Comparison of ENCODE assay signal across 12 cellular contexts in genomic region chr1:62433861-62434611, GRCh38. TPM values are rescaled to one million over a fixed set of nuclear protein-coding genes. Genes with fewer than 3 reads are reported as not detected.
DNase-seq lines count a peak whose midpoint lies in the region; ATAC-seq and TF ChIP-seq lines count a peak whose summit lies in the region.
"Had no signal": no experiment of that assay in that cellular context is flagged by ENCODE, and none has a peak within 500 bp of the region (broad histone marks: within the 10 kb centered on the region; RNA-seq: fewer than 3 reads in every experiment).

No MANE protein-coding gene starts in this region.

- intact Hi-C loops in dorsolateral prefrontal cortex (cut with DNase I), result loop anchor here in 1 of 2 donors (10.0 kb wide), 1 partner anchor 251 kb away; the partner anchor contains the start of gene DOCK7

- H3K4me1 Mint-ChIP-seq in activated CD4-positive, alpha-beta T cell treated with anti-CD3 and anti-CD28 coated beads, Interleukin-2, amount 10 ng/mL, durations not matched to agents 7 days and 5 days, result peaks cover 17% of the 10 kb centered on the region
- peaks cover 34% of the 10 kb centered on the region for H3K4me1 Mint-ChIP-seq in brain

- H3K9me3 Mint-ChIP-seq in activated CD4-positive, alpha-beta T cell treated with anti-CD3 and anti-CD28 coated beads, Interleukin-2, amount 10 ng/mL, durations not matched to agents 7 days and 5 days, result peaks cover 2% of the 10 kb centered on the region
- no peaks in the 10 kb centered on the region for H3K9me3 Mint-ChIP-seq in brain
- H3K9me3 Mint-ChIP-seq: CD14-positive monocyte had no signal

- no peak overlapping the region for H2AFZ ChIP-seq in osteoblast (ENCODE audit: low read length)

- peak; percentile 28 to 35 for TF ChIP-seq CTCF in brain (conservative IDR thresholded peaks at IDR 0.05)
- peak; percentile 25 for TF ChIP-seq CTCF in osteoblast (IDR thresholded peaks at IDR 0.05; ENCODE audit: extremely low read depth, low read depth, low read length)
- TF ChIP-seq CTCF in dorsolateral prefrontal cortex (IDR thresholded peaks at IDR 0.05 in 54 of 56, conservative IDR thresholded peaks at IDR 0.05 in 2 of 56; ENCODE audit: low read depth in 1 of 56, partially characterized antibody in 56 of 56), result peak in 16 of 56 donors; percentile 8 to 32 (median 16)

- POLR2A ChIA-PET in activated CD4-positive, alpha-beta T cell treated with anti-CD3 and anti-CD28 coated beads, Interleukin-2, amount 10 ng/mL, durations not matched to agents 7 days and 5 days (lab: Charles Lee), result no interaction called here

- H3K4me2 ChIP-seq in osteoblast (ENCODE audit: insufficient read depth, low read length), result no peak overlapping the region

- H4K20me1 ChIP-seq in osteoblast (ENCODE audit: insufficient read depth, low read length), result peaks cover 2% of the 10 kb centered on the region

- peaks cover 15% of the 10 kb centered on the region for H3K4me1 ChIP-seq in osteoblast (ENCODE audit: insufficient read depth, low read length)

- CTCF ChIA-PET in activated CD4-positive, alpha-beta T cell treated with anti-CD3 and anti-CD28 coated beads, Interleukin-2, amount 10 ng/mL, durations not matched to agents 7 days and 5 days (lab: Charles Lee), result no interaction called here

- H3K27ac ChIP-seq in osteoblast (ENCODE audit: low read depth, low read length) (no peak overlapping the region), dorsolateral prefrontal cortex (peak overlapping the region in 10 of 59 donors; percentile 1 to 99 (median 30))

- no peak for DNase-seq in activated CD4-positive, alpha-beta T cell treated with anti-CD3 and anti-CD28 coated beads, Interleukin-2, amount 10 ng/mL, durations not matched to agents 7 days and 5 days
- no peak for DNase-seq in activated CD4-positive, alpha-beta T cell treated with anti-CD3 and anti-CD28 coated beads for 4 hours
- DNase-seq in M059J (ENCODE audit: low read depth) (peak; percentile 35), osteoblast (ENCODE audit: insufficient read length, low spot score, missing footprints) (no peak), dorsolateral prefrontal cortex (no peak)
- no peak for DNase-seq in stimulated activated CD4-positive, alpha-beta T cell treated with anti-CD3 and anti-CD28 coated beads, Interleukin-2, amount 100 ng/mL, for 24 hours
- DNase-seq: effector memory CD8-positive, alpha-beta T cell; NCI-H226; T-helper 9 cell had no signal

- ATAC-seq in GM19455 (IDR thresholded peaks at IDR 0.05; ENCODE audit: unreplicated experiment), result no peak
- ATAC-seq: effector memory CD8-positive, alpha-beta T cell had no signal

- no peak overlapping the region for H3K4me3 ChIP-seq in osteoblast (ENCODE audit: insufficient read depth, low read length)
- H3K4me3 ChIP-seq in dorsolateral prefrontal cortex, result no peak overlapping the region

- H3K36me3 ChIP-seq in osteoblast (ENCODE audit: insufficient read depth, low read length), result no peaks in the 10 kb centered on the region

- no peaks in the 10 kb centered on the region for H3K27me3 ChIP-seq in osteoblast (ENCODE audit: insufficient read depth, low read length)
- no peaks in the 10 kb centered on the region for H3K27me3 ChIP-seq in dorsolateral prefrontal cortex

- peaks cover 22% of the 10 kb centered on the region for H3K79me2 ChIP-seq in osteoblast (ENCODE audit: insufficient read depth, low read length)

- peak overlapping the region; percentile 34 for H3K4me3 Mint-ChIP-seq in activated CD4-positive, alpha-beta T cell treated with anti-CD3 and anti-CD28 coated beads, Interleukin-2, amount 10 ng/mL, durations not matched to agents 7 days and 5 days
- peak overlapping the region in 4 of 5 experiments; percentile 28 to 87 (median 64) for H3K4me3 Mint-ChIP-seq in brain
- H3K4me3 Mint-ChIP-seq: CD14-positive monocyte had no signal

- H3K36me3 Mint-ChIP-seq in activated CD4-positive, alpha-beta T cell treated with anti-CD3 and anti-CD28 coated beads, Interleukin-2, amount 10 ng/mL, durations not matched to agents 7 days and 5 days (ENCODE audit: low read depth), result peaks cover 20% of the 10 kb centered on the region
- no peaks in the 10 kb centered on the region for H3K36me3 Mint-ChIP-seq in brain

- H3K27ac Mint-ChIP-seq in activated CD4-positive, alpha-beta T cell treated with anti-CD3 and anti-CD28 coated beads, Interleukin-2, amount 10 ng/mL, durations not matched to agents 7 days and 5 days, result peak overlapping the region; percentile 66
- peak overlapping the region in 3 of 5 experiments; percentile 50 to 100 (median 78) for H3K27ac Mint-ChIP-seq in brain
- H3K27ac Mint-ChIP-seq: effector memory CD8-positive, alpha-beta T cell had no signal

- H3K27me3 Mint-ChIP-seq in activated CD4-positive, alpha-beta T cell treated with anti-CD3 and anti-CD28 coated beads, Interleukin-2, amount 10 ng/mL, durations not matched to agents 7 days and 5 days, result peaks cover 5% of the 10 kb centered on the region
- peaks cover 22% of the 10 kb centered on the region for H3K27me3 Mint-ChIP-seq in brain
- H3K27me3 Mint-ChIP-seq: effector memory CD8-positive, alpha-beta T cell had no signal

- H3K9me3 ChIP-seq in osteoblast (ENCODE audit: low read depth, low read length), result no peaks in the 10 kb centered on the region

RNA-seq across cellular contexts. Expression of gene USP1, which starts 2.8 kb away (rescaled TPM):
- total RNA-seq in activated CD4-positive, alpha-beta T cell treated with anti-CD3 and anti-CD28 coated beads, Interleukin-2, amount 10 ng/mL, durations not matched to agents 7 days and 5 days, result 10 to 100 TPM; 85.0 to 89.3 TPM
- total RNA-seq in M059J (2014; rRNA removed; shearing (Covaris generic)), result 59.5 and 68.6 TPM in 2 replicates
- 20.3 TPM for polyA plus RNA-seq in brain (ENCODE audit: insufficient read depth, low read depth, low replicate concordance)
- 20.9 and 23.5 TPM in 2 replicates for total RNA-seq in osteoblast
- total RNA-seq in dorsolateral prefrontal cortex, result 10 to 100 TPM; 14.0 to 24.9 (median 20.8) TPM
